Comparison of ENCODE assay signal across 1 cellular context in the genomic region with DNA sequence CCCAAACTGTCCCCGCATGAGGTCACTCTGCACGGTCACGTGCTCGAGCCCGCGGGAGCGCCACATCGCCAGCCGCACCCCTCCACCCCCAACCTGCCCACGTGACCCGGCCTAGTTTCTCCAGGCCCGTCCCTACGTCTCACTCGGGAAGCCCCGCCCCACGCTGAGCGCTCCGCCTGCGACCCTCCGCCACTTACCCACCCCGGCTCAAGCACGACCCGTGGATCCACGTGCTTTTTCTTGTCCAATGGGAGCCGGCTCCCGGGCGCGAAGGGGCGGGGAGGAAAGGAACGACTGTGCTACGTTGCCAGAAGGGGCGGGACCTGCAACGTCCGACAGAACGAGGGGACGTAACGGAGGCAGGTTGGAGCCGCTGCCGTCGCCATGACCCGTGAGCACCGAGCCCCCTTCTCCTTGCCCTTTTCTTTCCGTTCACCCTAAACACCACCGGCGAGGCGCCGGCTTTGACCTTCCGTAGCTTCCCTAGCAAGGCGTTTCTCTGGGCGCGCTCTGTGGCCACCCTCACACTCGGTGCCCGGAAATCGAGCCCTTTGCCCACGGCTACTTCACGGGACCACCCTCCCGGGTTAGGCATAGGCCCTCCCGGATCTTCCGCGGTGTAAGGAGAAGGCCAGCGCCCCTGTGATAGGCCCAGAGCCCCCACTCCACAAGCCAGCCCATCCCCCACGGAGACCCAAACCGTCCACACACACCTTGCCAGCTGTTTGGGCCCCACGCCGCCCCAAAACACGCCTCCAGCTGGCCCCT.
A peak's percentile ranks its signal among the peaks of the same experiment; 100 is the strongest.
TF ChIP-seq lines count a peak whose summit lies in the region.

A gene (plus strand): TSS at position 328 of the 768 bp plus-strand sequence. CDS start 57 bp downstream, at position 385.

TF ChIP-seq in HepG2, 621 proteins besides CTCF, POLR2A, EP300 and RAD21 (continued from another document and continues in another):
- TF ChIP-seq, protein P1, sequence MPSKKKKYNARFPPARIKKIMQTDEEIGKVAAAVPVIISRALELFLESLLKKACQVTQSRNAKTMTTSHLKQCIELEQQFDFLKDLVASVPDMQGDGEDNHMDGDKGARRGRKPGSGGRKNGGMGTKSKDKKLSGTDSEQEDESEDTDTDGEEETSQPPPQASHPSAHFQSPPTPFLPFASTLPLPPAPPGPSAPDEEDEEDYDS (CRISPR knock-in tag; IDR thresholded peaks at IDR 0.05): peak; percentile 89
- TF ChIP-seq, protein P2, sequence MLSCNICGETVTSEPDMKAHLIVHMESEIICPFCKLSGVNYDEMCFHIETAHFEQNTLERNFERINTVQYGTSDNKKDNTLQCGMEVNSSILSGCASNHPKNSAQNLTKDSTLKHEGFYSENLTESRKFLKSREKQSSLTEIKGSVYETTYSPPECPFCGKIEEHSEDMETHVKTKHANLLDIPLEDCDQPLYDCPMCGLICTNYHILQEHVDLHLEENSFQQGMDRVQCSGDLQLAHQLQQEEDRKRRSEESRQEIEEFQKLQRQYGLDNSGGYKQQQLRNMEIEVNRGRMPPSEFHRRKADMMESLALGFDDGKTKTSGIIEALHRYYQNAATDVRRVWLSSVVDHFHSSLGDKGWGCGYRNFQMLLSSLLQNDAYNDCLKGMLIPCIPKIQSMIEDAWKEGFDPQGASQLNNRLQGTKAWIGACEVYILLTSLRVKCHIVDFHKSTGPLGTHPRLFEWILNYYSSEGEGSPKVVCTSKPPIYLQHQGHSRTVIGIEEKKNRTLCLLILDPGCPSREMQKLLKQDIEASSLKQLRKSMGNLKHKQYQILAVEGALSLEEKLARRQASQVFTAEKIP (CRISPR knock-in tag; IDR thresholded peaks at IDR 0.05; ENCODE audit: borderline replicate concordance): no peak
- TF ChIP-seq RBFOX2 (IDR thresholded peaks at IDR 0.05; ENCODE audit: low read depth, low read length): peak; percentile 98
- no peak for TF ChIP-seq NAIF1 (CRISPR knock-in tag; IDR thresholded peaks at IDR 0.05; ENCODE audit: borderline replicate concordance)
- TF ChIP-seq, protein P3, sequence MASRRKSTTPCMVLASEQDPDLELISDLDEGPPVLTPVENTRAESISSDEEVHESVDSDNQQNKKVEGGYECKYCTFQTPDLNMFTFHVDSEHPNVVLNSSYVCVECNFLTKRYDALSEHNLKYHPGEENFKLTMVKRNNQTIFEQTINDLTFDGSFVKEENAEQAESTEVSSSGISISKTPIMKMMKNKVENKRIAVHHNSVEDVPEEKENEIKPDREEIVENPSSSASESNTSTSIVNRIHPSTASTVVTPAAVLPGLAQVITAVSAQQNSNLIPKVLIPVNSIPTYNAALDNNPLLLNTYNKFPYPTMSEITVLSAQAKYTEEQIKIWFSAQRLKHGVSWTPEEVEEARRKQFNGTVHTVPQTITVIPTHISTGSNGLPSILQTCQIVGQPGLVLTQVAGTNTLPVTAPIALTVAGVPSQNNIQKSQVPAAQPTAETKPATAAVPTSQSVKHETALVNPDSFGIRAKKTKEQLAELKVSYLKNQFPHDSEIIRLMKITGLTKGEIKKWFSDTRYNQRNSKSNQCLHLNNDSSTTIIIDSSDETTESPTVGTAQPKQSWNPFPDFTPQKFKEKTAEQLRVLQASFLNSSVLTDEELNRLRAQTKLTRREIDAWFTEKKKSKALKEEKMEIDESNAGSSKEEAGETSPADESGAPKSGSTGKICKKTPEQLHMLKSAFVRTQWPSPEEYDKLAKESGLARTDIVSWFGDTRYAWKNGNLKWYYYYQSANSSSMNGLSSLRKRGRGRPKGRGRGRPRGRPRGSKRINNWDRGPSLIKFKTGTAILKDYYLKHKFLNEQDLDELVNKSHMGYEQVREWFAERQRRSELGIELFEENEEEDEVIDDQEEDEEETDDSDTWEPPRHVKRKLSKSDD (CRISPR knock-in tag; IDR thresholded peaks at IDR 0.05; ENCODE audit: low read depth): peak; percentile 69; the same call in 1 of the 2 replicates
- TF ChIP-seq ARNTL (CRISPR knock-in tag; IDR thresholded peaks at IDR 0.05): peak; percentile 98
- no peak for TF ChIP-seq RBAK (CRISPR knock-in tag; IDR thresholded peaks at IDR 0.05)
- TF ChIP-seq, protein P4, sequence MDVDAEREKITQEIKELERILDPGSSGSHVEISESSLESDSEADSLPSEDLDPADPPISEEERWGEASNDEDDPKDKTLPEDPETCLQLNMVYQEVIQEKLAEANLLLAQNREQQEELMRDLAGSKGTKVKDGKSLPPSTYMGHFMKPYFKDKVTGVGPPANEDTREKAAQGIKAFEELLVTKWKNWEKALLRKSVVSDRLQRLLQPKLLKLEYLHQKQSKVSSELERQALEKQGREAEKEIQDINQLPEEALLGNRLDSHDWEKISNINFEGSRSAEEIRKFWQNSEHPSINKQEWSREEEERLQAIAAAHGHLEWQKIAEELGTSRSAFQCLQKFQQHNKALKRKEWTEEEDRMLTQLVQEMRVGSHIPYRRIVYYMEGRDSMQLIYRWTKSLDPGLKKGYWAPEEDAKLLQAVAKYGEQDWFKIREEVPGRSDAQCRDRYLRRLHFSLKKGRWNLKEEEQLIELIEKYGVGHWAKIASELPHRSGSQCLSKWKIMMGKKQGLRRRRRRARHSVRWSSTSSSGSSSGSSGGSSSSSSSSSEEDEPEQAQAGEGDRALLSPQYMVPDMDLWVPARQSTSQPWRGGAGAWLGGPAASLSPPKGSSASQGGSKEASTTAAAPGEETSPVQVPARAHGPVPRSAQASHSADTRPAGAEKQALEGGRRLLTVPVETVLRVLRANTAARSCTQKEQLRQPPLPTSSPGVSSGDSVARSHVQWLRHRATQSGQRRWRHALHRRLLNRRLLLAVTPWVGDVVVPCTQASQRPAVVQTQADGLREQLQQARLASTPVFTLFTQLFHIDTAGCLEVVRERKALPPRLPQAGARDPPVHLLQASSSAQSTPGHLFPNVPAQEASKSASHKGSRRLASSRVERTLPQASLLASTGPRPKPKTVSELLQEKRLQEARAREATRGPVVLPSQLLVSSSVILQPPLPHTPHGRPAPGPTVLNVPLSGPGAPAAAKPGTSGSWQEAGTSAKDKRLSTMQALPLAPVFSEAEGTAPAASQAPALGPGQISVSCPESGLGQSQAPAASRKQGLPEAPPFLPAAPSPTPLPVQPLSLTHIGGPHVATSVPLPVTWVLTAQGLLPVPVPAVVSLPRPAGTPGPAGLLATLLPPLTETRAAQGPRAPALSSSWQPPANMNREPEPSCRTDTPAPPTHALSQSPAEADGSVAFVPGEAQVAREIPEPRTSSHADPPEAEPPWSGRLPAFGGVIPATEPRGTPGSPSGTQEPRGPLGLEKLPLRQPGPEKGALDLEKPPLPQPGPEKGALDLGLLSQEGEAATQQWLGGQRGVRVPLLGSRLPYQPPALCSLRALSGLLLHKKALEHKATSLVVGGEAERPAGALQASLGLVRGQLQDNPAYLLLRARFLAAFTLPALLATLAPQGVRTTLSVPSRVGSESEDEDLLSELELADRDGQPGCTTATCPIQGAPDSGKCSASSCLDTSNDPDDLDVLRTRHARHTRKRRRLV (CRISPR knock-in tag; IDR thresholded peaks at IDR 0.05): peak; percentile 86
- TF ChIP-seq ZNF713 (CRISPR knock-in tag; IDR thresholded peaks at IDR 0.05): peak; percentile 73; the same call in 1 of the 2 replicates
- TF ChIP-seq, protein P5, sequence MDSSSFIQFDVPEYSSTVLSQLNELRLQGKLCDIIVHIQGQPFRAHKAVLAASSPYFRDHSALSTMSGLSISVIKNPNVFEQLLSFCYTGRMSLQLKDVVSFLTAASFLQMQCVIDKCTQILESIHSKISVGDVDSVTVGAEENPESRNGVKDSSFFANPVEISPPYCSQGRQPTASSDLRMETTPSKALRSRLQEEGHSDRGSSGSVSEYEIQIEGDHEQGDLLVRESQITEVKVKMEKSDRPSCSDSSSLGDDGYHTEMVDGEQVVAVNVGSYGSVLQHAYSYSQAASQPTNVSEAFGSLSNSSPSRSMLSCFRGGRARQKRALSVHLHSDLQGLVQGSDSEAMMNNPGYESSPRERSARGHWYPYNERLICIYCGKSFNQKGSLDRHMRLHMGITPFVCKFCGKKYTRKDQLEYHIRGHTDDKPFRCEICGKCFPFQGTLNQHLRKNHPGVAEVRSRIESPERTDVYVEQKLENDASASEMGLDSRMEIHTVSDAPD (CRISPR knock-in tag; IDR thresholded peaks at IDR 0.05): no peak
- no peak for TF ChIP-seq ZFP41 (CRISPR knock-in tag; IDR thresholded peaks at IDR 0.05; ENCODE audit: borderline replicate concordance)
- peak; percentile 83 for TF ChIP-seq NFYC (CRISPR knock-in tag; IDR thresholded peaks at IDR 0.05)
- no peak for TF ChIP-seq THYN1 (CRISPR knock-in tag; IDR thresholded peaks at IDR 0.05; ENCODE audit: borderline replicate concordance, low read depth)
- TF ChIP-seq ZNF563 (CRISPR knock-in tag; IDR thresholded peaks at IDR 0.05): no peak; the same call in 1 of the 2 replicates
- peak; percentile 87; the same call in 1 of the 2 replicates for TF ChIP-seq POLR2AphosphoS2 (IDR thresholded peaks at IDR 0.05; ENCODE audit: low read depth, low read length)
- TF ChIP-seq KLF15 (CRISPR knock-in tag; IDR thresholded peaks at IDR 0.05; ENCODE audit: borderline replicate concordance): no peak
- TF ChIP-seq ZSCAN29 (CRISPR knock-in tag; conservative IDR thresholded peaks at IDR 0.05): no peak
- 0 out of 2 replicates have a peak, but pooled peaks have one; percentile 4 for TF ChIP-seq ZNF343 (CRISPR knock-in tag; IDR thresholded peaks at IDR 0.05)
- TF ChIP-seq MIER3 (CRISPR knock-in tag; IDR thresholded peaks at IDR 0.05; ENCODE audit: borderline replicate concordance): no peak; the same call in 1 of the 2 replicates
- peak; percentile 23; the same call in 1 of the 2 replicates for TF ChIP-seq ZNF598 (CRISPR knock-in tag; IDR thresholded peaks at IDR 0.05; ENCODE audit: borderline replicate concordance)
- TF ChIP-seq, protein P6, sequence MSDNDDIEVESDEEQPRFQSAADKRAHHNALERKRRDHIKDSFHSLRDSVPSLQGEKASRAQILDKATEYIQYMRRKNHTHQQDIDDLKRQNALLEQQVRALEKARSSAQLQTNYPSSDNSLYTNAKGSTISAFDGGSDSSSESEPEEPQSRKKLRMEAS (IDR thresholded peaks at IDR 0.05): peak; percentile 92
- TF ChIP-seq MAZ (IDR thresholded peaks at IDR 0.05; ENCODE audit: borderline replicate concordance, low read depth, low read length): peak; percentile 88; the same call in 1 of the 2 replicates
- TF ChIP-seq MAZ (CRISPR knock-in tag; IDR thresholded peaks at IDR 0.05; ENCODE audit: low read depth): peak; percentile 52; the same call in 1 of the 2 replicates
- TF ChIP-seq HOXA7 (CRISPR knock-in tag; IDR thresholded peaks at IDR 0.05): no peak
- 0 out of 2 replicates have a peak, but pooled peaks have one; percentile 16 for TF ChIP-seq GZF1 (CRISPR knock-in tag; IDR thresholded peaks at IDR 0.05)
- TF ChIP-seq ADNP (CRISPR knock-in tag; IDR thresholded peaks at IDR 0.05): no peak
- TF ChIP-seq, protein P7, sequence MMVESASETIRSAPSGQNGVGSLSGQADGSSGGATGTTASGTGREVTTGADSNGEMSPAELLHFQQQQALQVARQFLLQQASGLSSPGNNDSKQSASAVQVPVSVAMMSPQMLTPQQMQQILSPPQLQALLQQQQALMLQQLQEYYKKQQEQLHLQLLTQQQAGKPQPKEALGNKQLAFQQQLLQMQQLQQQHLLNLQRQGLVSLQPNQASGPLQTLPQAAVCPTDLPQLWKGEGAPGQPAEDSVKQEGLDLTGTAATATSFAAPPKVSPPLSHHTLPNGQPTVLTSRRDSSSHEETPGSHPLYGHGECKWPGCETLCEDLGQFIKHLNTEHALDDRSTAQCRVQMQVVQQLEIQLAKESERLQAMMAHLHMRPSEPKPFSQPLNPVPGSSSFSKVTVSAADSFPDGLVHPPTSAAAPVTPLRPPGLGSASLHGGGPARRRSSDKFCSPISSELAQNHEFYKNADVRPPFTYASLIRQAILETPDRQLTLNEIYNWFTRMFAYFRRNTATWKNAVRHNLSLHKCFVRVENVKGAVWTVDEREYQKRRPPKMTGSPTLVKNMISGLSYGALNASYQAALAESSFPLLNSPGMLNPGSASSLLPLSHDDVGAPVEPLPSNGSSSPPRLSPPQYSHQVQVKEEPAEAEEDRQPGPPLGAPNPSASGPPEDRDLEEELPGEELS (CRISPR knock-in tag; IDR thresholded peaks at IDR 0.05): peak; percentile 39; the same call in 1 of the 2 replicates
- peak; percentile 46 for TF ChIP-seq KAT8 (CRISPR knock-in tag; IDR thresholded peaks at IDR 0.05)
- TF ChIP-seq, protein P8, sequence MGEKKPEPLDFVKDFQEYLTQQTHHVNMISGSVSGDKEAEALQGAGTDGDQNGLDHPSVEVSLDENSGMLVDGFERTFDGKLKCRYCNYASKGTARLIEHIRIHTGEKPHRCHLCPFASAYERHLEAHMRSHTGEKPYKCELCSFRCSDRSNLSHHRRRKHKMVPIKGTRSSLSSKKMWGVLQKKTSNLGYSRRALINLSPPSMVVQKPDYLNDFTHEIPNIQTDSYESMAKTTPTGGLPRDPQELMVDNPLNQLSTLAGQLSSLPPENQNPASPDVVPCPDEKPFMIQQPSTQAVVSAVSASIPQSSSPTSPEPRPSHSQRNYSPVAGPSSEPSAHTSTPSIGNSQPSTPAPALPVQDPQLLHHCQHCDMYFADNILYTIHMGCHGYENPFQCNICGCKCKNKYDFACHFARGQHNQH (CRISPR knock-in tag; IDR thresholded peaks at IDR 0.05): peak; percentile 61; the same call in 1 of the 2 replicates
- no peak for TF ChIP-seq ZNF30 (CRISPR knock-in tag; IDR thresholded peaks at IDR 0.05)
- TF ChIP-seq SATB2 (CRISPR knock-in tag; IDR thresholded peaks at IDR 0.05): no peak
- TF ChIP-seq ZNF552 (CRISPR knock-in tag; IDR thresholded peaks at IDR 0.05; ENCODE audit: borderline replicate concordance): 0 out of 2 replicates have a peak, but pooled peaks have one; percentile 49
- TF ChIP-seq SRSF9 (IDR thresholded peaks at IDR 0.05; ENCODE audit: borderline replicate concordance, insufficient read depth, low read depth, low read length, poor library complexity, severe bottlenecking): no peak
- TF ChIP-seq, protein P9, sequence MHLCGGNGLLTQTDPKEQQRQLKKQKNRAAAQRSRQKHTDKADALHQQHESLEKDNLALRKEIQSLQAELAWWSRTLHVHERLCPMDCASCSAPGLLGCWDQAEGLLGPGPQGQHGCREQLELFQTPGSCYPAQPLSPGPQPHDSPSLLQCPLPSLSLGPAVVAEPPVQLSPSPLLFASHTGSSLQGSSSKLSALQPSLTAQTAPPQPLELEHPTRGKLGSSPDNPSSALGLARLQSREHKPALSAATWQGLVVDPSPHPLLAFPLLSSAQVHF (CRISPR knock-in tag; IDR thresholded peaks at IDR 0.05): no peak
- TF ChIP-seq ZNF644 (CRISPR knock-in tag; IDR thresholded peaks at IDR 0.05; ENCODE audit: low read depth): no peak
- TF ChIP-seq, protein P10, sequence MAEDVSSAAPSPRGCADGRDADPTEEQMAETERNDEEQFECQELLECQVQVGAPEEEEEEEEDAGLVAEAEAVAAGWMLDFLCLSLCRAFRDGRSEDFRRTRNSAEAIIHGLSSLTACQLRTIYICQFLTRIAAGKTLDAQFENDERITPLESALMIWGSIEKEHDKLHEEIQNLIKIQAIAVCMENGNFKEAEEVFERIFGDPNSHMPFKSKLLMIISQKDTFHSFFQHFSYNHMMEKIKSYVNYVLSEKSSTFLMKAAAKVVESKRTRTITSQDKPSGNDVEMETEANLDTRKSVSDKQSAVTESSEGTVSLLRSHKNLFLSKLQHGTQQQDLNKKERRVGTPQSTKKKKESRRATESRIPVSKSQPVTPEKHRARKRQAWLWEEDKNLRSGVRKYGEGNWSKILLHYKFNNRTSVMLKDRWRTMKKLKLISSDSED (CRISPR knock-in tag; IDR thresholded peaks at IDR 0.05): no peak
